ENCODE assay signal across 19 cellular contexts in genomic region chr16:21336231-21336630, GRCh38. TPM values are rescaled to one million over a fixed set of nuclear protein-coding genes. Genes with fewer than 3 reads are reported as not detected.
A peak's percentile ranks its signal among the peaks of the same experiment; 100 is the strongest.
DNase-seq lines count a peak whose midpoint lies in the region; ATAC-seq and FAIRE-seq lines count a peak whose summit lies in the region.
"Had no signal": no experiment of that assay in that cellular context is flagged by ENCODE, and none has a peak within 500 bp of the region (broad histone marks: within the 10 kb centered on the region; RNA-seq: fewer than 3 reads in every experiment).

No MANE protein-coding gene starts in this region.

- H3K36me3 ChIP-seq in CD4-positive, alpha-beta memory T cell (ENCODE audit: insufficient read depth, low read length) = no peaks in the 10 kb centered on the region
- H3K36me3 ChIP-seq: MG63 had no signal

- peaks cover 20 to 22% of the 10 kb centered on the region in 2 donors for H3K27me3 Mint-ChIP-seq in CD4-positive, alpha-beta memory T cell

- H3K4me1 ChIP-seq in CD4-positive, alpha-beta memory T cell (ENCODE audit: insufficient read depth, low read length) = no peaks in the 10 kb centered on the region

- peak; percentile 31 for FAIRE-seq in GM19239 (lab: Jason Lieb, UNC)

- H3K36me3 Mint-ChIP-seq in CD4-positive, alpha-beta memory T cell = no peaks in the 10 kb centered on the region
- H3K36me3 Mint-ChIP-seq: CD4-positive, CD25-positive, alpha-beta regulatory T cell had no signal

- H3K27ac ChIP-seq in CD4-positive, alpha-beta memory T cell (ENCODE audit: low read depth, low read length) = no peak overlapping the region
- H3K27ac ChIP-seq: SK-N-MC had no signal

- DNase-seq in GM19239 (ENCODE audit: insufficient read length, low spot score) (no peak), LHCN-M2 (ENCODE audit: low read depth) (peak; percentile 9), fibroblast of peridontal ligament (ENCODE audit: extremely low read depth) (peak; percentile 51), stromal cell of bone marrow (ENCODE audit: low read depth) (peak; percentile 38), foreskin melanocyte (no peak)
- DNase-seq in CD4-positive, alpha-beta memory T cell = no peak
- DNase-seq: Calu3; CD4-positive, CD25-positive, alpha-beta regulatory T cell; DMS53; KG1; MG63; NCI-H1092 treated with DMSO at 0.1 percent for 48 hours; NCI-H2227 treated with DMSO at 0.1 percent for 48 hours; NCI-H524 treated with DMSO at 0.1 percent for 48 hours had no signal

- H3K27ac Mint-ChIP-seq in CD4-positive, alpha-beta memory T cell = no peak overlapping the region
- H3K27ac Mint-ChIP-seq: B cell; CD4-positive, CD25-positive, alpha-beta regulatory T cell had no signal

- H3K9me3 Mint-ChIP-seq in CD4-positive, alpha-beta memory T cell = peaks cover 0 to 6% (median 3%) of the 10 kb centered on the region in 8 donors

- no peak overlapping the region for H3K4me3 ChIP-seq in CD4-positive, alpha-beta memory T cell (ENCODE audit: low read length in 2 of 2)
- H3K4me3 ChIP-seq: MG63, SK-N-MC had no signal

- intact Hi-C loops in CD4-positive, alpha-beta memory T cell (cut with micrococcal nuclease) = no loop called here

- H3K27me3 ChIP-seq in CD4-positive, alpha-beta memory T cell (ENCODE audit: insufficient read depth, low read length) = no peaks in the 10 kb centered on the region
- H3K27me3 ChIP-seq: MG63 had no signal

- no peaks in the 10 kb centered on the region for H3K9me3 ChIP-seq in CD4-positive, alpha-beta memory T cell (ENCODE audit: control insufficient read depth in 1 of 2, low read length in 2 of 2)
- H3K9me3 ChIP-seq: MG63 had no signal

- CTCF ChIA-PET in CD4-positive, alpha-beta memory T cell (lab: Charles Lee; ENCODE audit: partially characterized antibody) = no interaction called here

- POLR2A ChIA-PET in CD4-positive, alpha-beta memory T cell (lab: Charles Lee; ENCODE audit: partially characterized antibody) = no interaction called here

- H3K4me3 Mint-ChIP-seq in CD4-positive, alpha-beta memory T cell = no peak overlapping the region
- H3K4me3 Mint-ChIP-seq: B cell; CD4-positive, CD25-positive, alpha-beta regulatory T cell had no signal

- H3K4me1 Mint-ChIP-seq in CD4-positive, alpha-beta memory T cell = no peaks in the 10 kb centered on the region
- H3K4me1 Mint-ChIP-seq: CD4-positive, CD25-positive, alpha-beta regulatory T cell had no signal

- no peak for ATAC-seq in GM18870 (IDR thresholded peaks at IDR 0.05; ENCODE audit: unreplicated experiment)
- ATAC-seq: HCT116, Right ventricle myocardium inferior had no signal

RNA-seq across cellular contexts. Expression of gene CRYM, which starts 58.1 kb away (rescaled TPM):
- total RNA-seq in LHCN-M2 (2014; rRNA removed) = 0.86 TPM in 1 of 2 replicates, not detected in the other
- polyA plus RNA-seq in LHCN-M2 (2012) = 0.39 TPM
- not detected for total RNA-seq in CD4-positive, alpha-beta memory T cell
- polyA plus RNA-seq in CD4-positive, alpha-beta memory T cell = not detected
- total RNA-seq: CD4-positive, CD25-positive, alpha-beta regulatory T cell had no signal
- polyA plus RNA-seq: CD4-positive, CD25-positive, alpha-beta regulatory T cell had no signal

Comparison
In these comparisons a context has a peak if more than half of its experiments do, and no peak if none do; other contexts are left out.
1. DNase-seq: peak in LHCN-M2 (single experiment), fibroblast of peridontal ligament (single experiment) and stromal cell of bone marrow (single experiment); none in GM19239 (single experiment), foreskin melanocyte (single experiment) and CD4-positive, alpha-beta memory T cell (0 of 5).